12 cellular contexts compared by ENCODE assay signal in the genomic region with DNA sequence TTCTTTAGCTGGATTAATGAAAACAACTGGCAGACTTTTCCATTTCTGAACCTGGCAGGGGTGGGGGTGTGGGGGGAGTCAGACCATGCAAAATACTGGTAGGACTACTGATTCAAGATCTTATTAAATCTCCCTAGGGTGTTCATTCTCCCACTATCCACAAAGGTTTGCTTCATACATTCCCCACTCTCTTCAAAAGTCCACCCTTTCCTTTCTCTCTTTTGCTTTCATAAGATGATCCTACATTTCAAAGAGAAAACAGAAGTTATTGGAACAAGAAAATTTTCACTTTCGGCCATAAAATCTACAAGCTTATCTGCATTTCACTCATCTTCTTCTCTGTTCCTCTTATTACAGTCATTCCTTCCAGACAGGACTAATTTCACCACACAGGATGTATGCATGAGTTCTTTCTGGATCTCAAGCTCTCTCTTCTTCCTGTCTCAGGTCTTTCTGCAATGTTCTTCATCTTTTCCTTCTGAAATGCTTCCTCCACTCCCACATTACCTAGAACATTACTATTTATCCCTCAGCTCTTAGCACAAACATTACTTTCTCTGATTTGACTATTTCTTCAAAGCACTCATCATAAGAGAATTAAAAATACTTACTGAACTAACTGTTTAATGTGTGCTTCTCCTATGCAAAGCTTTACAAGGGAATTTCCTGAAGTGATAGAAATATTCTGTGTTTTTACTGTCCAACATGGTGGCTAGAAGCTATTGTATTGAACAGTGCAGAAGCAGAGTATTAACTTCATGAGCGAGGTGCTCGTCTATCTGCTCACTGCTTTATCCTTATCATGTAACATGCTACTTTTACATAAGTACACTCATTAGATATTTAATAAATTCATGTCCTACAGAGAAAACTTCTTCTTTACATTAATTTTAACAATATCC.
A peak's percentile ranks its signal among the peaks of the same experiment; 100 is the strongest.
DNase-seq lines count a peak whose midpoint lies in the region; ATAC-seq, FAIRE-seq and TF ChIP-seq lines count a peak whose summit lies in the region.
"Had no signal": no experiment of that assay in that cellular context is flagged by ENCODE, and none has a peak within 500 bp of the region (broad histone marks: within the 10 kb centered on the region; RNA-seq: fewer than 3 reads in every experiment).

No MANE protein-coding gene starts in this region.

- ATAC-seq in GM19351 (IDR thresholded peaks at IDR 0.05; ENCODE audit: unreplicated experiment): peak; percentile 92
- ATAC-seq in HG03045 (IDR thresholded peaks at IDR 0.05; ENCODE audit: unreplicated experiment): peak; percentile 82
- no peak for ATAC-seq in HG02571 (IDR thresholded peaks at IDR 0.05; ENCODE audit: unreplicated experiment)
- ATAC-seq: HepG2, Panc1 had no signal

- DNase-seq in GM10248 (ENCODE audit: extremely low spot score): peak; percentile 59
- no peak for DNase-seq in RCC 7860 (ENCODE audit: low spot score)
- DNase-seq in NCI-H526 (lab: John Stamatoyannopoulos, UW): no peak
- DNase-seq in D341Med (ENCODE audit: low spot score): no peak
- no peak for DNase-seq in NCI-H1048 (lab: John Stamatoyannopoulos, UW)
- DNase-seq: activated CD4-positive, alpha-beta memory T cell treated with anti-CD3 and anti-CD28 coated beads, Interleukin-2, amount 10 ng/mL, durations not matched to agents 7 days and 5 days; cerebellar nuclear complex had no signal

- TF ChIP-seq CTCF in GM10248 (IDR thresholded peaks at IDR 0.05; ENCODE audit: control extremely low read depth, extremely low read depth, low read depth, missing control alignments): no peak

- CTCF ChIA-PET in GM10248 (lab: Yijun Ruan, JAX): interaction anchor here (1.7 kb wide), 1 partner anchor 12 kb away, joined by 4 read pairs; no protein-coding TSS in a partner anchor

- peak; percentile 25 for FAIRE-seq in RCC 7860 (lab: Jason Lieb, UNC)
- FAIRE-seq: HepG2 had no signal

- POLR2A ChIA-PET in GM10248 (lab: Yijun Ruan, JAX): no interaction called here
